In the genomic region with DNA sequence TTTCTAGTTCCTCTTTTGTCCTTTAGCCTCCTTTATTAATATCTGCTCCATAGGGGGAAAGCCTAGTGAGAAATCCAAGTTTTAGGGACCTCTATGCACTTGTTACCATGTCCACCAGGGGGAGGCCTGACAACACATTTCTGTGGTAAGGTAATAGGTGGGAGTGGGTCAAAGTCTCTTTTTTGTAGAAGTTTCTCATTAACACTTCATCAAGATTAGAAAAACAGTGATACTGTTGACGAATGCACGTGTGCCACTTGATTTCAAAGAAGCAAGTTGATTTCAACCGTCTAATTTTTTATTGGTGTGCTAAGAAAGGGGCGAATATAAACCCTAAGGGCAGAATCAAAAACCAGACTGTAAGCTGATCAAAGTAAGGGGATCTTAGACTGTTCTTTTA, we compare ENCODE assay signal across 8 cellular contexts. TPM values are rescaled to one million over a fixed set of nuclear protein-coding genes. Genes with fewer than 3 reads are reported as not detected.
DNase-seq lines count a peak whose midpoint lies in the region; ATAC-seq and TF ChIP-seq lines count a peak whose summit lies in the region.

No MANE protein-coding gene starts in this region.

- H3K9ac ChIP-seq in liver (ENCODE audit: low read depth in 1 of 2, low read length in 2 of 2) = no peak overlapping the region

- peak; percentile 93 for ATAC-seq in HG02759 (IDR thresholded peaks at IDR 0.05; ENCODE audit: unreplicated experiment)
- ATAC-seq in activated CD4-positive, CD25-positive, alpha-beta regulatory T cell treated with anti-CD3 and anti-CD28 coated beads, Interleukin-2, amount 50 U/mL, for 24 hours = peak; percentile 65 to 69

- WGBS in liver = 9% methylated on average over 4 of the region's 4 CpGs

- H3K9me3 ChIP-seq in liver (ENCODE audit: control insufficient read depth in 4 of 4, low read length in 3 of 4) = no peaks in the 10 kb centered on the region

- TF ChIP-seq CTCF in GM12875 (IDR thresholded peaks at IDR 0.05; ENCODE audit: borderline replicate concordance, insufficient read depth, low read depth, low read length) = peak; percentile 77
- peak; percentile 60 for TF ChIP-seq CTCF in coronary artery (IDR thresholded peaks at IDR 0.05)
- TF ChIP-seq CTCF in liver (IDR thresholded peaks at IDR 0.05; ENCODE audit: low read depth, low read length, missing input control) = peak; percentile 87

- peak; percentile 29 for DNase-seq in 8988T
- peak; percentile 29 for DNase-seq in NCI-H146 treated with DMSO at 0.1 percent for 48 hours (lab: John Stamatoyannopoulos, UW; ENCODE audit: unreplicated experiment)
- no peak for DNase-seq in coronary artery (ENCODE audit: low spot score)
- DNase-seq in stimulated activated CD8-positive, alpha-beta memory T cell treated with anti-CD3 and anti-CD28 coated beads, Interleukin-2, amount 100 ng/mL, for 48 hours (ENCODE audit: low read depth in 2 of 2) = peak; percentile 21 to 28

- no peaks in the 10 kb centered on the region for H3K36me3 ChIP-seq in liver (ENCODE audit: control insufficient read depth in 4 of 4, insufficient read depth in 3 of 4, low read depth in 1 of 4, low read length in 3 of 4)

- TF ChIP-seq RAD21 in liver (IDR thresholded peaks at IDR 0.05) = peak; percentile 88 to 91

- H3K27me3 ChIP-seq in liver (ENCODE audit: control insufficient read depth in 4 of 4, insufficient read depth in 4 of 4, low read length in 3 of 4) = peaks cover 0 to 3% (median 0%) of the 10 kb centered on the region in 4 donors

- H3K4me3 ChIP-seq in GM12875 (ENCODE audit: low read depth, low read length) = no peak overlapping the region
- no peak overlapping the region for H3K4me3 ChIP-seq in coronary artery
- H3K4me3 ChIP-seq in liver (ENCODE audit: low read depth in 1 of 3, low read length in 3 of 3) = peak overlapping the region in 1 of 3 donors; percentile 27

- no peaks in the 10 kb centered on the region for H3K4me1 ChIP-seq in liver (ENCODE audit: control insufficient read depth in 4 of 4, insufficient read depth in 4 of 4, low read length in 3 of 4)

- H3K27ac ChIP-seq in coronary artery (no peak overlapping the region), liver (ENCODE audit: low read depth in 1 of 2, low read length in 2 of 2) (no peak overlapping the region)

TF ChIP-seq in liver, 16 proteins besides CTCF, POLR2A, EP300 and RAD21:
- TF ChIP-seq SP1 (IDR thresholded peaks at IDR 0.05) (peak; percentile 11), HNF4A (conservative IDR thresholded peaks at IDR 0.05) (peak; percentile 48 to 71), HNF4G (IDR thresholded peaks at IDR 0.05) (peak; percentile 50), FOXA2 (IDR thresholded peaks at IDR 0.05) (no peak), EGR1 (IDR thresholded peaks at IDR 0.05; ENCODE audit: low read depth in 2 of 2) (no peak)
TF ChIP-seq in liver: peak in this region for 3.

RNA-seq across cellular contexts. Expression of gene CISD1, which starts 30.6 kb away (rescaled TPM):
- 1 to 10 TPM; 8.5 to 9.4 TPM for total RNA-seq in liver
- polyA plus RNA-seq in liver = 100 to 1,000 TPM in 1 of 2 donors, 10 to 100 TPM in 1; 21.6 to 141 TPM

RNA-seq across cellular contexts. Expression of gene IPMK, which starts 31.9 kb away (rescaled TPM):
- 1 to 10 TPM; 4.8 to 5.2 TPM for total RNA-seq in liver
- polyA plus RNA-seq in liver = 1 to 10 TPM; 1.4 to 1.8 TPM

RNA-seq across cellular contexts. Expression of gene UBE2D1, which starts 35.2 kb away (rescaled TPM):
- total RNA-seq in liver = 1 to 10 TPM; 4.9 to 6.7 TPM
- polyA plus RNA-seq in liver = 1 to 10 TPM; 3.5 to 6.8 TPM
